Comparison of ENCODE assay signal across 21 cellular contexts in the genomic region with DNA sequence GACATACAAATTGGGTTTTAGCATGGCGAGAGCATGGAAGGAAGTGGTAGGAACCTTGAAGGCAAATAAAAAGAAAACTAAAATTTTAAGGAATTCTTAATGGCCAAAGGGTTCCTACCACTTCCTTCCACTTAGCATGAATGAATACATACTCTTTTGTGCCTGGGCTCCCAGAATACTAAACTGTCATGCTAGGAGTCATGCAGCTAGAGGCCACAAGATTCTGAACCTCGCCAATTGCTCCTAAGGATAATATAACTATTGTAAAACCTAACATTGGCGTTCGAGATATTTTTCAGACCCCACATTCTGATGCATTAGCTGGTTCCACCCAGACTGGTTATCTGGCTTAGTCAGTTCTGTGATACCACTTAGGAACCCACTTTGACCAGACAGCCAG. TPM values are rescaled to one million over a fixed set of nuclear protein-coding genes. Genes with fewer than 3 reads are reported as not detected.
DNase-seq lines count a peak whose midpoint lies in the region; ATAC-seq and TF ChIP-seq lines count a peak whose summit lies in the region.
"Had no signal": no experiment of that assay in that cellular context is flagged by ENCODE, and none has a peak within 500 bp of the region (broad histone marks: within the 10 kb centered on the region; RNA-seq: fewer than 3 reads in every experiment).

No MANE protein-coding gene starts in this region.

- intact Hi-C loops in dendritic cell treated with granulocyte-macrophage colony-stimulating factor and Interleukin-4, amounts not matched to agents 40 ng/mL and 50 ng/mL, for 4 days (cut with micrococcal nuclease), result no loop called here

- no peak overlapping the region for H3K4me3 Mint-ChIP-seq in GM23338
- no peak overlapping the region for H3K4me3 Mint-ChIP-seq in dendritic cell treated with granulocyte-macrophage colony-stimulating factor and Interleukin-4, amounts not matched to agents 40 ng/mL and 50 ng/mL, for 4 days
- H3K4me3 Mint-ChIP-seq: B cell; CD8-positive, alpha-beta T cell; HFFc6 had no signal

- H3K4me1 Mint-ChIP-seq in GM23338, result peaks cover 18% of the 10 kb centered on the region
- H3K4me1 Mint-ChIP-seq in dendritic cell treated with granulocyte-macrophage colony-stimulating factor and Interleukin-4, amounts not matched to agents 40 ng/mL and 50 ng/mL, for 4 days (ENCODE audit: low read depth), result peaks cover 68% of the 10 kb centered on the region

- peaks cover 10% of the 10 kb centered on the region for H3K9me2 ChIP-seq in GM23338 (ENCODE audit: insufficient read depth)

- no peak overlapping the region for H3K4me3 ChIP-seq in GM23338
- H3K4me3 ChIP-seq in HUES64 (ENCODE audit: low read length), result no peak overlapping the region; the same call in 1 of the 2 replicates
- H3K4me3 ChIP-seq in iPS-15b (ENCODE audit: low read depth, low read length), result peak overlapping the region; percentile 1
- H3K4me3 ChIP-seq: BLaER1 treated with 17β-estradiol and CSF1 and Interleukin-3, amounts not matched to agents 10 nM and 100 nM; GM23248 had no signal

- H3K36me3 Mint-ChIP-seq in GM23338 (ENCODE audit: low read depth), result peaks cover 47% of the 10 kb centered on the region
- peaks cover 7% of the 10 kb centered on the region for H3K36me3 Mint-ChIP-seq in dendritic cell treated with granulocyte-macrophage colony-stimulating factor and Interleukin-4, amounts not matched to agents 40 ng/mL and 50 ng/mL, for 4 days (ENCODE audit: low read depth)
- H3K36me3 Mint-ChIP-seq: CD8-positive, alpha-beta T cell had no signal

- H3K36me3 ChIP-seq in GM23338 (ENCODE audit: insufficient read depth), result 0 out of 2 replicates have a peak, but pooled peaks cover 11% of the 10 kb centered on the region
- H3K36me3 ChIP-seq in HUES64 (ENCODE audit: insufficient read depth, low read length), result no peaks in the 10 kb centered on the region
- H3K36me3 ChIP-seq in iPS-15b (ENCODE audit: control insufficient read depth, insufficient read depth, low read length), result no peaks in the 10 kb centered on the region
- H3K36me3 ChIP-seq: BLaER1 treated with 17β-estradiol and CSF1 and Interleukin-3, amounts not matched to agents 10 nM and 100 nM had no signal

- H3K27me3 ChIP-seq in GM23338 (ENCODE audit: insufficient read depth), result no peaks in the 10 kb centered on the region
- H3K27me3 ChIP-seq in HUES64 (ENCODE audit: insufficient read depth, low read length), result no peaks in the 10 kb centered on the region
- no peaks in the 10 kb centered on the region for H3K27me3 ChIP-seq in iPS-15b (ENCODE audit: control insufficient read depth, insufficient read depth, low read length)
- H3K27me3 ChIP-seq: BLaER1 treated with 17β-estradiol and CSF1 and Interleukin-3, amounts not matched to agents 10 nM and 100 nM had no signal

- no peak overlapping the region for H3K9ac ChIP-seq in HUES64 (ENCODE audit: low read depth, low read length)
- H3K9ac ChIP-seq in iPS-15b (ENCODE audit: low read depth, low read length), result no peak overlapping the region
- H3K9ac ChIP-seq: BLaER1 treated with 17β-estradiol and CSF1 and Interleukin-3, amounts not matched to agents 10 nM and 100 nM; GM23248 had no signal

- H4K20me1 ChIP-seq in GM23338 (replicated peaks; ENCODE audit: insufficient read depth), result no peaks in the 10 kb centered on the region
- H4K20me1 ChIP-seq: BLaER1 treated with 17β-estradiol and CSF1 and Interleukin-3, amounts not matched to agents 10 nM and 100 nM had no signal

- H3K27ac ChIP-seq in GM23338 (ENCODE audit: low read depth), result peak overlapping the region; percentile 41; the same call in 1 of the 2 replicates
- peak overlapping the region; percentile 73; the same call in 1 of the 2 replicates for H3K27ac ChIP-seq in HUES64 (ENCODE audit: low read depth, low read length)
- H3K27ac ChIP-seq: BLaER1 treated with 17β-estradiol and CSF1 and Interleukin-3, amounts not matched to agents 10 nM and 100 nM; GM23248 had no signal

- peaks cover 4% of the 10 kb centered on the region for H3K27me3 Mint-ChIP-seq in GM23338 (ENCODE audit: insufficient read depth, low read depth, poor library complexity)
- H3K27me3 Mint-ChIP-seq in dendritic cell treated with granulocyte-macrophage colony-stimulating factor and Interleukin-4, amounts not matched to agents 40 ng/mL and 50 ng/mL, for 4 days, result no peaks in the 10 kb centered on the region
- H3K27me3 Mint-ChIP-seq: B cell had no signal

- peaks cover 24% of the 10 kb centered on the region for H3K4me1 ChIP-seq in GM23338 (ENCODE audit: insufficient read depth)
- peaks cover 16% of the 10 kb centered on the region for H3K4me1 ChIP-seq in HUES64 (ENCODE audit: insufficient read depth, low read length)
- peaks cover 12% of the 10 kb centered on the region for H3K4me1 ChIP-seq in iPS-15b (ENCODE audit: control insufficient read depth, insufficient read depth, low read length)

- DNase-seq in GM23338 (ENCODE audit: low spot score) (no peak), GM20000 (ENCODE audit: low spot score) (no peak), NCI-H1694 (lab: John Stamatoyannopoulos, UW) (no peak), Kasumi-1 (lab: John Stamatoyannopoulos, UW) (no peak)
- DNase-seq: CD8-positive, alpha-beta T cell; COR-L47; DMS 273 treated with DMSO at 0.1 percent for 48 hours; DMS53; DND-41; EL; GM23248; H7; HFFc6 had no signal

- no peak overlapping the region for H2AFZ ChIP-seq in GM23338
- H2AFZ ChIP-seq: GM23248 had no signal

- peak overlapping the region; percentile 24; the same call in 1 of the 2 replicates for H3K27ac Mint-ChIP-seq in GM23338
- H3K27ac Mint-ChIP-seq in dendritic cell treated with granulocyte-macrophage colony-stimulating factor and Interleukin-4, amounts not matched to agents 40 ng/mL and 50 ng/mL, for 4 days, result peak overlapping the region; percentile 62
- H3K27ac Mint-ChIP-seq: B cell; CD8-positive, alpha-beta T cell; HFFc6 had no signal

- H3K4me2 ChIP-seq in GM23338, result peak overlapping the region; percentile 59

- no peaks in the 10 kb centered on the region for H3F3A ChIP-seq in GM23338 (replicated peaks; ENCODE audit: low read depth)

- ATAC-seq in GM23338, result no peak
- ATAC-seq: CD8-positive, alpha-beta T cell; HCT116 had no signal

- TF ChIP-seq CTCF in GM23338 (conservative IDR thresholded peaks at IDR 0.05; ENCODE audit: low read depth in 2 of 2) (no peak), GM20000 (IDR thresholded peaks at IDR 0.05; ENCODE audit: extremely low read depth, missing control alignments) (no peak)

- H3K79me2 ChIP-seq in GM23338 (replicated peaks; ENCODE audit: insufficient read depth), result no peaks in the 10 kb centered on the region

- WGBS in HUES64, result 91% methylated on average over 4 of the region's 4 CpGs

- H3K9me3 Mint-ChIP-seq in GM23338, result peaks cover 40% of the 10 kb centered on the region
- H3K9me3 Mint-ChIP-seq in dendritic cell treated with granulocyte-macrophage colony-stimulating factor and Interleukin-4, amounts not matched to agents 40 ng/mL and 50 ng/mL, for 4 days, result peaks cover 6% of the 10 kb centered on the region
- H3K9me3 Mint-ChIP-seq: CD8-positive, alpha-beta T cell had no signal

- H3K9me3 ChIP-seq in HUES64 (ENCODE audit: insufficient read depth, low read depth, low read length) (peaks cover 40% of the 10 kb centered on the region), iPS-15b (ENCODE audit: control insufficient read depth, insufficient read depth, low read length) (no peaks in the 10 kb centered on the region)

TF ChIP-seq in GM23338, 12 proteins besides CTCF, POLR2A, EP300 and RAD21 (continues in another document):
- TF ChIP-seq EZH2phosphoT487 (IDR thresholded peaks at IDR 0.05; ENCODE audit: unreplicated experiment), result no peak
- no peak for TF ChIP-seq ETS1 (IDR thresholded peaks at IDR 0.05)
- no peak for TF ChIP-seq NANOG (IDR thresholded peaks at IDR 0.05; ENCODE audit: borderline replicate concordance)
- TF ChIP-seq CREB1 (CRISPR knock-in tag; IDR thresholded peaks at IDR 0.05; ENCODE audit: low read depth), result no peak
- TF ChIP-seq REST (IDR thresholded peaks at IDR 0.05; ENCODE audit: unreplicated experiment), result no peak

RNA-seq across cellular contexts. Expression of gene ARHGAP25, which starts 38.6 kb away (rescaled TPM):
- total RNA-seq in GM23338 (2014; rRNA removed; shearing (Covaris generic)), result 1.9 and 2.5 TPM in 2 replicates
- polyA plus RNA-seq in GM23338 (2016; fragmentation: Nextera tagmentation; extraction: Ambion mirVana), result 1.9 and 2.0 TPM in 2 replicates
- 0.85 TPM for polyA plus RNA-seq in HUES64 (2013, experiment 1 of 2)
- 1.7 TPM for polyA plus RNA-seq in HUES64 (2013, experiment 2 of 2)
- total RNA-seq: A172, G401, GM23248, HFFc6 had no signal
- polyA plus RNA-seq: GM23248 had no signal

RNA-seq across cellular contexts. Expression of gene PROKR1, which starts 52.6 kb away (rescaled TPM):
- total RNA-seq in GM23338 (2014; rRNA removed; shearing (Covaris generic)), result 5.2 and 5.3 TPM in 2 replicates
- 0.61 and 1.1 TPM in 2 replicates for polyA plus RNA-seq in GM23338 (2016; fragmentation: Nextera tagmentation; extraction: Ambion mirVana)
- polyA plus RNA-seq in HUES64 (2013, experiment 1 of 2), result 2.2 TPM
- polyA plus RNA-seq in HUES64 (2013, experiment 2 of 2), result 2.5 TPM
- total RNA-seq: A172; B cell; CD8-positive, alpha-beta T cell; G401; HFFc6 had no signal
- polyA plus RNA-seq: GM23248 had no signal
